1 cellular context compared by ENCODE assay signal in genomic region chr9:93944011-93944410, GRCh38.
TF ChIP-seq lines count a peak whose summit lies in the region.

No MANE protein-coding gene starts in this region.

TF ChIP-seq in H1, 55 proteins besides CTCF, POLR2A, EP300 and RAD21:
- TF ChIP-seq ATF3 (IDR thresholded peaks at IDR 0.05; ENCODE audit: insufficient read depth, low read depth, low read length): no peak
- TF ChIP-seq CHD1 (IDR thresholded peaks at IDR 0.05; ENCODE audit: low read depth, low read length): no peak
- TF ChIP-seq CEBPB (IDR thresholded peaks at IDR 0.05; ENCODE audit: low read depth, low read length): no peak
- no peak for TF ChIP-seq SIN3A (conservative IDR thresholded peaks at IDR 0.05 in 1 of 2, IDR thresholded peaks at IDR 0.05 in 1 of 2; ENCODE audit: low read depth in 1 of 2, low read length in 2 of 2)
- TF ChIP-seq NRF1 (IDR thresholded peaks at IDR 0.05; ENCODE audit: low read depth, low read length): no peak
